In genomic region chr10:45199380-45199740, GRCh38 we compare ENCODE assay signal across 19 cellular contexts.
"Had no signal": no experiment of that assay in that cellular context is flagged by ENCODE, and none has a peak within 500 bp of the region (broad histone marks: within the 10 kb centered on the region; RNA-seq: fewer than 3 reads in every experiment).

No MANE protein-coding gene starts in this region.

- H2AFZ ChIP-seq: hepatocyte had no signal

- FAIRE-seq: colon had no signal

- H3K4me1 Mint-ChIP-seq: naive B cell, nephron had no signal

- H3K36me3 Mint-ChIP-seq: naive B cell had no signal

- H3K36me3 ChIP-seq: esophagus squamous epithelium, lower lobe of right lung, neutrophil, sigmoid colon, stomach, thoracic aorta, transverse colon had no signal

- H3K27me3 Mint-ChIP-seq: dendritic cell treated with granulocyte-macrophage colony-stimulating factor and Interleukin-4, amounts not matched to agents 40 ng/mL and 50 ng/mL, for 4 days had no signal

- DNase-seq: esophagus squamous epithelium; foreskin fibroblast; head of caudate nucleus; lower lobe of right lung; mesendoderm; naive B cell; sigmoid colon; stimulated activated CD4-positive, alpha-beta T cell treated with anti-CD3 and anti-CD28 coated beads, Interleukin-2, amount 100 ng/mL, for 24 hours; stimulated activated naive CD4-positive, alpha-beta T cell; stomach; substantia nigra; transverse colon had no signal

- H3K4me3 ChIP-seq: esophagus squamous epithelium, hepatocyte, lower lobe of right lung, sigmoid colon, skin epidermis, stomach, thoracic aorta, transverse colon had no signal

- H3K9me3 ChIP-seq: esophagus squamous epithelium, lower lobe of right lung, neutrophil, sigmoid colon, stomach, thoracic aorta, transverse colon had no signal

- H3K27me3 ChIP-seq: hepatocyte, neutrophil had no signal

- H3K9me3 Mint-ChIP-seq: dendritic cell treated with granulocyte-macrophage colony-stimulating factor and Interleukin-4, amounts not matched to agents 40 ng/mL and 50 ng/mL, for 4 days; naive B cell; nephron had no signal

- H3K27ac ChIP-seq: esophagus squamous epithelium, hepatocyte, lower lobe of right lung, neutrophil, sigmoid colon, skin epidermis, stomach, thoracic aorta, transverse colon had no signal

- H3K4me1 ChIP-seq: esophagus squamous epithelium, lower lobe of right lung, sigmoid colon, stomach, transverse colon had no signal

- H3K27ac Mint-ChIP-seq: dendritic cell treated with granulocyte-macrophage colony-stimulating factor and Interleukin-4, amounts not matched to agents 40 ng/mL and 50 ng/mL, for 4 days; naive B cell; nephron had no signal

- H3K4me3 Mint-ChIP-seq: dendritic cell treated with granulocyte-macrophage colony-stimulating factor and Interleukin-4, amounts not matched to agents 40 ng/mL and 50 ng/mL, for 4 days; naive B cell; nephron had no signal

- H3K79me2 ChIP-seq: hepatocyte had no signal

- H3K4me2 ChIP-seq: hepatocyte had no signal
